23 cellular contexts compared by ENCODE assay signal in the genomic region with DNA sequence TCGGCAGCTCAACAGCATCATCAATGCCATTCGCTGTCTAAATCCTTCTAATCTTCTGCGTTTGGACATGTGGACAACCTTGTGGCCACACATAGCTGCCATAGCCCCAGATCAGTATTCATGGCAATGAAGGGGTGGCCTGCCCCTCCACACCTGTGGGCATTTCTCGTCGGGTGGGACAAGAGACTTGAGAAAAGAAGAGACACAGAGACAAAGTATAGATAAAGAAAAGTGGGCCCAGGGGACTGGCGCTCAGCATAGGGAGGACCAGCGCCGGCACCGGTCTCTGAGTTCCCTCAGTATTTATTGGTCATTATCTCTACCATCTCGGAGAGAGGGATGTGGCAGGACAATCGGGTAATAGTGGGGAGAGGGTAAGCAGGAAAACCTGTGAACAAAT.
"Had no signal": no experiment of that assay in that cellular context is flagged by ENCODE, and none has a peak within 500 bp of the region (broad histone marks: within the 10 kb centered on the region; RNA-seq: fewer than 3 reads in every experiment).

No MANE protein-coding gene starts in this region.

- ATAC-seq: esophagus mucosa; right lobe of liver; stimulated activated naive CD8-positive, alpha-beta T cell treated with anti-CD3 and anti-CD28 coated beads, Interleukin-15, Interleukin-2, amounts not matched to agents 100 U/mL and 50 U/mL, for 24 hours had no signal

- H3K9me3 Mint-ChIP-seq: activated naive CD4-positive, alpha-beta T cell treated with anti-CD3 and anti-CD28 coated beads for 36 hours; activated T-helper 1 cell treated with anti-CD3 and anti-CD28 coated beads, Interleukin-12 subunit alpha, Interleukin-12 subunit beta, Interleukin-2, Interleukin-4 antibody, amounts not matched to agents 30 ng/mL and 10 ng/mL and 1 ng/mL, durations not matched to agents 14 hours and 24 hours and 36 hours; memory B cell had no signal

- H3K4me1 Mint-ChIP-seq: memory B cell had no signal

- H3K27ac Mint-ChIP-seq: activated naive CD4-positive, alpha-beta T cell treated with anti-CD3 and anti-CD28 coated beads for 36 hours; activated T-helper 1 cell treated with anti-CD3 and anti-CD28 coated beads, Interleukin-12 subunit alpha, Interleukin-12 subunit beta, Interleukin-2, Interleukin-4 antibody, amounts not matched to agents 30 ng/mL and 10 ng/mL and 1 ng/mL, durations not matched to agents 14 hours and 24 hours and 36 hours; memory B cell; nephron progenitor cell; progenitor cell of endocrine pancreas had no signal

- H3K36me3 ChIP-seq: neutrophil, right lobe of liver, transverse colon had no signal

- H3K4me3 ChIP-seq: right lobe of liver, testis, transverse colon had no signal

- H3K9me3 ChIP-seq: neutrophil, right lobe of liver, testis, transverse colon had no signal

- H3K27me3 ChIP-seq: neutrophil, right lobe of liver, testis, transverse colon had no signal

- H3K36me3 Mint-ChIP-seq: memory B cell had no signal

- DNase-seq: activated CD4-positive, alpha-beta T cell treated with anti-CD3 and anti-CD28 coated beads for 4 hours; activated CD4-positive, alpha-beta T cell treated with anti-CD3 and anti-CD28 coated beads, Interleukin-2, amount 50 U/mL, for 4 hours; activated CD8-positive, alpha-beta memory T cell treated with anti-CD3 and anti-CD28 coated beads, Interleukin-2, amount 50 U/mL, for 4 hours; activated effector memory CD4-positive, alpha-beta T cell treated with anti-CD3 and anti-CD28 coated beads, Interleukin-2, amount 50 U/mL, for 16 hours; activated naive CD4-positive, alpha-beta T cell treated with anti-CD3 and anti-CD28 coated beads for 36 hours; activated T-cell treated with anti-CD3 and anti-CD28 coated beads, Interleukin-2, amount 50 U/mL, for 1 hour; amniotic stem cell; caudate nucleus; foreskin fibroblast; head of caudate nucleus; hippocampal formation; kidney; nephron progenitor cell; right lobe of liver; stimulated activated CD4-positive, alpha-beta T cell treated with anti-CD3 and anti-CD28 coated beads, Interleukin-4, amount 100 ng/mL, for 1 hour; stimulated activated naive CD8-positive, alpha-beta T cell treated with anti-CD3 and anti-CD28 coated beads, Interleukin-15, Interleukin-2, amounts not matched to agents 100 U/mL and 50 U/mL, for 24 hours; testis; transverse colon had no signal

- H3K27me3 Mint-ChIP-seq: progenitor cell of endocrine pancreas had no signal

- H3K27ac ChIP-seq: neutrophil, right lobe of liver, testis, transverse colon had no signal

- H3K4me1 ChIP-seq: right lobe of liver, testis, transverse colon had no signal

- H3K4me3 Mint-ChIP-seq: activated naive CD4-positive, alpha-beta T cell treated with anti-CD3 and anti-CD28 coated beads for 36 hours; activated T-helper 1 cell treated with anti-CD3 and anti-CD28 coated beads, Interleukin-12 subunit alpha, Interleukin-12 subunit beta, Interleukin-2, Interleukin-4 antibody, amounts not matched to agents 30 ng/mL and 10 ng/mL and 1 ng/mL, durations not matched to agents 14 hours and 24 hours and 36 hours; memory B cell; nephron progenitor cell had no signal
